14 cellular contexts compared by ENCODE assay signal in genomic region chr13:20711301-20712044, GRCh38. TPM values are rescaled to one million over a fixed set of nuclear protein-coding genes. Genes with fewer than 3 reads are reported as not detected.
DNase-seq lines count a peak whose midpoint lies in the region; ATAC-seq and TF ChIP-seq lines count a peak whose summit lies in the region.
"Had no signal": no experiment of that assay in that cellular context is flagged by ENCODE, and none has a peak within 500 bp of the region (broad histone marks: within the 10 kb centered on the region; RNA-seq: fewer than 3 reads in every experiment).

No MANE protein-coding gene starts in this region.

- no peaks in the 10 kb centered on the region for H3K9me3 Mint-ChIP-seq in activated CD4-positive, alpha-beta memory T cell treated with anti-CD3 and anti-CD28 coated beads for 36 hours
- H3K9me3 Mint-ChIP-seq: activated T-cell treated with anti-CD3 and anti-CD28 coated beads, Interleukin-2, amount 50 U/mL, for 72 hours; stimulated activated effector memory CD8-positive, alpha-beta T cell treated with anti-CD3 and anti-CD28 coated beads, Interleukin-12 subunit alpha, Interleukin-12 subunit beta, amount 100 ng/mL, for 72 hours had no signal

- no peaks in the 10 kb centered on the region for H3K36me3 ChIP-seq in mucosa of descending colon (ENCODE audit: low read depth)
- H3K36me3 ChIP-seq: HAP-1 had no signal

- no peak overlapping the region for H3K27ac Mint-ChIP-seq in activated CD4-positive, alpha-beta memory T cell treated with anti-CD3 and anti-CD28 coated beads for 36 hours
- H3K27ac Mint-ChIP-seq: activated T-cell treated with anti-CD3 and anti-CD28 coated beads, Interleukin-2, amount 50 U/mL, for 72 hours; stimulated activated effector memory CD8-positive, alpha-beta T cell treated with anti-CD3 and anti-CD28 coated beads, Interleukin-12 subunit alpha, Interleukin-12 subunit beta, amount 100 ng/mL, for 72 hours had no signal

- CTCF ChIA-PET in activated CD4-positive, alpha-beta memory T cell treated with anti-CD3 and anti-CD28 coated beads for 36 hours (lab: Charles Lee), result interaction anchor here (0.6 to 2.2 kb wide), 16 partner anchors 8 to 514 kb away, joined by 3 to 7 read pairs (median 3); partner anchors contain the start of gene IL17D

- POLR2A ChIA-PET in activated CD4-positive, alpha-beta memory T cell treated with anti-CD3 and anti-CD28 coated beads for 36 hours (lab: Charles Lee), result interaction anchor here (0.6 kb wide), 1 partner anchor 11 kb away, joined by 3 read pairs; no protein-coding TSS in a partner anchor

- no peaks in the 10 kb centered on the region for H3K36me3 Mint-ChIP-seq in activated CD4-positive, alpha-beta memory T cell treated with anti-CD3 and anti-CD28 coated beads for 36 hours

- peak; percentile 15 to 23 for DNase-seq in NCI-H524 (lab: John Stamatoyannopoulos, UW)
- DNase-seq in NCI-H524 treated with DMSO at 0.1 percent for 48 hours (lab: John Stamatoyannopoulos, UW), result no peak
- DNase-seq in LHCN-M2 (ENCODE audit: low read depth), result peak; percentile 39
- no peak for DNase-seq in astrocyte of the spinal cord (ENCODE audit: low read depth, low spot score)
- no peak for DNase-seq in mucosa of descending colon
- no peak for DNase-seq in activated CD4-positive, alpha-beta memory T cell treated with anti-CD3 and anti-CD28 coated beads for 36 hours
- no peak for DNase-seq in NCI-H345 (lab: John Stamatoyannopoulos, UW)
- no peak for DNase-seq in stimulated activated CD4-positive, alpha-beta T cell treated with anti-CD3 and anti-CD28 coated beads, Interleukin-4, amount 100 ng/mL, for 24 hours
- DNase-seq: amygdala; retina; stimulated activated CD4-positive, alpha-beta T cell treated with anti-CD3 and anti-CD28 coated beads, Interleukin-2, amount 100 ng/mL, for 48 hours had no signal

- H3K4me1 Mint-ChIP-seq in activated CD4-positive, alpha-beta memory T cell treated with anti-CD3 and anti-CD28 coated beads for 36 hours (ENCODE audit: low read depth), result peaks cover 6% of the 10 kb centered on the region

- no peaks in the 10 kb centered on the region for H3K4me1 ChIP-seq in mucosa of descending colon (ENCODE audit: low read depth)

- peak; percentile 42 for ATAC-seq in mucosa of descending colon
- ATAC-seq: stimulated activated effector memory CD8-positive, alpha-beta T cell treated with anti-CD3 and anti-CD28 coated beads, Interleukin-12 subunit alpha, Interleukin-12 subunit beta, amount 100 ng/mL, for 72 hours had no signal

- no peaks in the 10 kb centered on the region for H3K9me3 ChIP-seq in mucosa of descending colon
- H3K9me3 ChIP-seq: HAP-1 had no signal

- in situ Hi-C loops in astrocyte of the spinal cord (cut with HindIII; ENCODE audit: low sequenced_read_pairs), result no loop called here

- TF ChIP-seq CTCF in astrocyte of the spinal cord (IDR thresholded peaks at IDR 0.05; ENCODE audit: low read depth, low read length), result peak; percentile 19
- no peak for TF ChIP-seq CTCF in mucosa of descending colon (IDR thresholded peaks at IDR 0.05)

- intact Hi-C loops in mucosa of descending colon (cut with DNase I, micrococcal nuclease), result loop anchor here (5.0 to 10.0 kb wide), 2 partner anchors 116 to 213 kb away; no protein-coding TSS in a partner anchor
- intact Hi-C loops in activated CD4-positive, alpha-beta memory T cell treated with anti-CD3 and anti-CD28 coated beads for 36 hours (cut with micrococcal nuclease), result loop anchor here (1.0 to 2.0 kb wide), 3 partner anchors 117 to 529 kb away; no protein-coding TSS in a partner anchor

- no peak overlapping the region for H3K4me3 Mint-ChIP-seq in activated CD4-positive, alpha-beta memory T cell treated with anti-CD3 and anti-CD28 coated beads for 36 hours
- H3K4me3 Mint-ChIP-seq: stimulated activated effector memory CD8-positive, alpha-beta T cell treated with anti-CD3 and anti-CD28 coated beads, Interleukin-12 subunit alpha, Interleukin-12 subunit beta, amount 100 ng/mL, for 72 hours had no signal

- H3K4me3 ChIP-seq in astrocyte of the spinal cord (ENCODE audit: low read depth, low read length), result no peak overlapping the region
- H3K4me3 ChIP-seq in mucosa of descending colon, result no peak overlapping the region

- peaks cover 10% of the 10 kb centered on the region for H3K27me3 Mint-ChIP-seq in activated CD4-positive, alpha-beta memory T cell treated with anti-CD3 and anti-CD28 coated beads for 36 hours

RNA-seq across cellular contexts. Expression of gene IL17D, which starts 8.0 kb away (rescaled TPM):
- total RNA-seq in LHCN-M2 (2014; rRNA removed) (4.9 and 7.1 TPM in 2 replicates), mucosa of descending colon (1 to 10 TPM in 1 of 3 donors, under 1 TPM in 2; 0.41 to 1.5 (median 0.41) TPM)
- polyA plus RNA-seq in LHCN-M2 (2012), result 9.2 TPM
- total RNA-seq in activated CD4-positive, alpha-beta memory T cell treated with anti-CD3 and anti-CD28 coated beads for 36 hours, result under 1 TPM in 1 of 2 experiments, not detected in 1; 0.12 TPM

Comparison
In these comparisons a context has a peak if more than half of its experiments do, and no peak if none do; other contexts are left out.
1. DNase-seq: peak in NCI-H524 (2 of 2) and LHCN-M2 (single experiment); none in NCI-H524 treated with DMSO at 0.1 percent for 48 hours (single experiment), astrocyte of the spinal cord (single experiment), mucosa of descending colon (0 of 3), activated CD4-positive, alpha-beta memory T cell treated with anti-CD3 and anti-CD28 coated beads for 36 hours (single experiment), NCI-H345 (single experiment) and stimulated activated CD4-positive, alpha-beta T cell treated with anti-CD3 and anti-CD28 coated beads, Interleukin-4, amount 100 ng/mL, for 24 hours (single experiment).